Comparison of ENCODE assay signal across 1 cellular context in genomic region chr17:37359682-37360188, GRCh38.
A peak's percentile ranks its signal among the peaks of the same experiment; 100 is the strongest.
TF ChIP-seq lines count a peak whose summit lies in the region.

No MANE protein-coding gene starts in this region.

TF ChIP-seq in K562, 482 proteins besides CTCF, POLR2A, EP300 and RAD21 (continues in another document):
- TF ChIP-seq ETV5 (CRISPR knock-in tag; IDR thresholded peaks at IDR 0.05; ENCODE audit: low read depth) (no peak), NFRKB (IDR thresholded peaks at IDR 0.05; ENCODE audit: low read depth) (peak; percentile 81), NR3C1 (CRISPR knock-in tag; IDR thresholded peaks at IDR 0.05) (no peak), NRF1 (conservative IDR thresholded peaks at IDR 0.05 in 1 of 2, IDR thresholded peaks at IDR 0.05 in 1 of 2) (peak in 1 of 2 experiments; percentile 7; a peak in 1 of 4 replicates), MGA (IDR thresholded peaks at IDR 0.05) (peak; percentile 95), ZNF507 (tag; conservative IDR thresholded peaks at IDR 0.05) (no peak), CREB3L1 (IDR thresholded peaks at IDR 0.05; ENCODE audit: borderline replicate concordance, low read depth) (0 out of 2 replicates have a peak, but pooled peaks have one; percentile 10), CBFB (CRISPR knock-in tag; IDR thresholded peaks at IDR 0.05) (no peak), TARDBP (IDR thresholded peaks at IDR 0.05) (no peak), FOXK2 (conservative IDR thresholded peaks at IDR 0.05 in 1 of 2, IDR thresholded peaks at IDR 0.05 in 1 of 2; ENCODE audit: low read depth in 2 of 2) (no peak), ZNF197 (CRISPR knock-in tag; IDR thresholded peaks at IDR 0.05; ENCODE audit: low read depth) (no peak), L3MBTL2 (IDR thresholded peaks at IDR 0.05) (peak; percentile 89), CAMTA2 (CRISPR knock-in tag; conservative IDR thresholded peaks at IDR 0.05) (no peak), ZNF23 (CRISPR knock-in tag; IDR thresholded peaks at IDR 0.05) (no peak), ILK (tag; IDR thresholded peaks at IDR 0.05; ENCODE audit: borderline replicate concordance, low read depth) (no peak), MAX (CRISPR knock-in tag; IDR thresholded peaks at IDR 0.05) (peak; percentile 83), CBX3 (IDR thresholded peaks at IDR 0.05; ENCODE audit: borderline replicate concordance in 1 of 2, low read length in 2 of 2) (peak in 1 of 2 experiments; percentile 44; a peak in 1 of 3 replicates), ZBTB17 (CRISPR knock-in tag; IDR thresholded peaks at IDR 0.05) (0 out of 2 replicates have a peak, but pooled peaks have one; percentile 53), ZNF655 (CRISPR knock-in tag; IDR thresholded peaks at IDR 0.05) (no peak), MECOM (CRISPR knock-in tag; IDR thresholded peaks at IDR 0.05) (peak; percentile 41; the same call in 1 of the 2 replicates), SMAD1 (IDR thresholded peaks at IDR 0.05; ENCODE audit: low read depth, low read length, partially characterized antibody) (no peak), HLTF (IDR thresholded peaks at IDR 0.05) (no peak)
- TF ChIP-seq, protein P1, sequence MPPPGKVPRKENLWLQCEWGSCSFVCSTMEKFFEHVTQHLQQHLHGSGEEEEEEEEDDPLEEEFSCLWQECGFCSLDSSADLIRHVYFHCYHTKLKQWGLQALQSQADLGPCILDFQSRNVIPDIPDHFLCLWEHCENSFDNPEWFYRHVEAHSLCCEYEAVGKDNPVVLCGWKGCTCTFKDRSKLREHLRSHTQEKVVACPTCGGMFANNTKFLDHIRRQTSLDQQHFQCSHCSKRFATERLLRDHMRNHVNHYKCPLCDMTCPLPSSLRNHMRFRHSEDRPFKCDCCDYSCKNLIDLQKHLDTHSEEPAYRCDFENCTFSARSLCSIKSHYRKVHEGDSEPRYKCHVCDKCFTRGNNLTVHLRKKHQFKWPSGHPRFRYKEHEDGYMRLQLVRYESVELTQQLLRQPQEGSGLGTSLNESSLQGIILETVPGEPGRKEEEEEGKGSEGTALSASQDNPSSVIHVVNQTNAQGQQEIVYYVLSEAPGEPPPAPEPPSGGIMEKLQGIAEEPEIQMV (tag; conservative IDR thresholded peaks at IDR 0.05; ENCODE audit: low read depth), result 0 out of 2 replicates have a peak, but pooled peaks have one; percentile 37
- TF ChIP-seq, protein P2, sequence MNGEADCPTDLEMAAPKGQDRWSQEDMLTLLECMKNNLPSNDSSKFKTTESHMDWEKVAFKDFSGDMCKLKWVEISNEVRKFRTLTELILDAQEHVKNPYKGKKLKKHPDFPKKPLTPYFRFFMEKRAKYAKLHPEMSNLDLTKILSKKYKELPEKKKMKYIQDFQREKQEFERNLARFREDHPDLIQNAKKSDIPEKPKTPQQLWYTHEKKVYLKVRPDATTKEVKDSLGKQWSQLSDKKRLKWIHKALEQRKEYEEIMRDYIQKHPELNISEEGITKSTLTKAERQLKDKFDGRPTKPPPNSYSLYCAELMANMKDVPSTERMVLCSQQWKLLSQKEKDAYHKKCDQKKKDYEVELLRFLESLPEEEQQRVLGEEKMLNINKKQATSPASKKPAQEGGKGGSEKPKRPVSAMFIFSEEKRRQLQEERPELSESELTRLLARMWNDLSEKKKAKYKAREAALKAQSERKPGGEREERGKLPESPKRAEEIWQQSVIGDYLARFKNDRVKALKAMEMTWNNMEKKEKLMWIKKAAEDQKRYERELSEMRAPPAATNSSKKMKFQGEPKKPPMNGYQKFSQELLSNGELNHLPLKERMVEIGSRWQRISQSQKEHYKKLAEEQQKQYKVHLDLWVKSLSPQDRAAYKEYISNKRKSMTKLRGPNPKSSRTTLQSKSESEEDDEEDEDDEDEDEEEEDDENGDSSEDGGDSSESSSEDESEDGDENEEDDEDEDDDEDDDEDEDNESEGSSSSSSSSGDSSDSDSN (IDR thresholded peaks at IDR 0.05; ENCODE audit: borderline replicate concordance in 1 of 2, low read depth in 2 of 2, low read length in 2 of 2), result 0 out of 4 replicates have a peak, but pooled peaks of 1 of the 2 experiments have one; percentile 29
- TF ChIP-seq, protein P3, sequence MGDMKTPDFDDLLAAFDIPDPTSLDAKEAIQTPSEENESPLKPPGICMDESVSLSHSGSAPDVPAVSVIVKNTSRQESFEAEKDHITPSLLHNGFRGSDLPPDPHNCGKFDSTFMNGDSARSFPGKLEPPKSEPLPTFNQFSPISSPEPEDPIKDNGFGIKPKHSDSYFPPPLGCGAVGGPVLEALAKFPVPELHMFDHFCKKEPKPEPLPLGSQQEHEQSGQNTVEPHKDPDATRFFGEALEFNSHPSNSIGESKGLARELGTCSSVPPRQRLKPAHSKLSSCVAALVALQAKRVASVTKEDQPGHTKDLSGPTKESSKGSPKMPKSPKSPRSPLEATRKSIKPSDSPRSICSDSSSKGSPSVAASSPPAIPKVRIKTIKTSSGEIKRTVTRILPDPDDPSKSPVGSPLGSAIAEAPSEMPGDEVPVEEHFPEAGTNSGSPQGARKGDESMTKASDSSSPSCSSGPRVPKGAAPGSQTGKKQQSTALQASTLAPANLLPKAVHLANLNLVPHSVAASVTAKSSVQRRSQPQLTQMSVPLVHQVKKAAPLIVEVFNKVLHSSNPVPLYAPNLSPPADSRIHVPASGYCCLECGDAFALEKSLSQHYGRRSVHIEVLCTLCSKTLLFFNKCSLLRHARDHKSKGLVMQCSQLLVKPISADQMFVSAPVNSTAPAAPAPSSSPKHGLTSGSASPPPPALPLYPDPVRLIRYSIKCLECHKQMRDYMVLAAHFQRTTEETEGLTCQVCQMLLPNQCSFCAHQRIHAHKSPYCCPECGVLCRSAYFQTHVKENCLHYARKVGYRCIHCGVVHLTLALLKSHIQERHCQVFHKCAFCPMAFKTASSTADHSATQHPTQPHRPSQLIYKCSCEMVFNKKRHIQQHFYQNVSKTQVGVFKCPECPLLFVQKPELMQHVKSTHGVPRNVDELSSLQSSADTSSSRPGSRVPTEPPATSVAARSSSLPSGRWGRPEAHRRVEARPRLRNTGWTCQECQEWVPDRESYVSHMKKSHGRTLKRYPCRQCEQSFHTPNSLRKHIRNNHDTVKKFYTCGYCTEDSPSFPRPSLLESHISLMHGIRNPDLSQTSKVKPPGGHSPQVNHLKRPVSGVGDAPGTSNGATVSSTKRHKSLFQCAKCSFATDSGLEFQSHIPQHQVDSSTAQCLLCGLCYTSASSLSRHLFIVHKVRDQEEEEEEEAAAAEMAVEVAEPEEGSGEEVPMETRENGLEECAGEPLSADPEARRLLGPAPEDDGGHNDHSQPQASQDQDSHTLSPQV (IDR thresholded peaks at IDR 0.05), result peak; percentile 98
- TF ChIP-seq, protein P4, sequence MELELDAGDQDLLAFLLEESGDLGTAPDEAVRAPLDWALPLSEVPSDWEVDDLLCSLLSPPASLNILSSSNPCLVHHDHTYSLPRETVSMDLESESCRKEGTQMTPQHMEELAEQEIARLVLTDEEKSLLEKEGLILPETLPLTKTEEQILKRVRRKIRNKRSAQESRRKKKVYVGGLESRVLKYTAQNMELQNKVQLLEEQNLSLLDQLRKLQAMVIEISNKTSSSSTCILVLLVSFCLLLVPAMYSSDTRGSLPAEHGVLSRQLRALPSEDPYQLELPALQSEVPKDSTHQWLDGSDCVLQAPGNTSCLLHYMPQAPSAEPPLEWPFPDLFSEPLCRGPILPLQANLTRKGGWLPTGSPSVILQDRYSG (tag; conservative IDR thresholded peaks at IDR 0.05; ENCODE audit: low read depth), result peak; percentile 79
